Comparison of ENCODE assay signal across 24 cellular contexts in genomic region chr2:120367221-120367620, GRCh38. TPM values are rescaled to one million over a fixed set of nuclear protein-coding genes. Genes with fewer than 3 reads are reported as not detected.
"Had no signal": no experiment of that assay in that cellular context is flagged by ENCODE, and none has a peak within 500 bp of the region (broad histone marks: within the 10 kb centered on the region; RNA-seq: fewer than 3 reads in every experiment).

No MANE protein-coding gene starts in this region.

- DNase-seq: activated CD4-positive, alpha-beta T cell treated with anti-CD3 and anti-CD28 coated beads for 1 hour; activated CD4-positive, alpha-beta T cell treated with anti-CD3 and anti-CD28 coated beads, Interleukin-2, amount 50 U/mL, for 1 hour; activated CD8-positive, alpha-beta T cell treated with anti-CD3 and anti-CD28 coated beads for 36 hours; activated gamma-delta T cell treated with Interleukin-2 at 50 U/mL for 16 hours; activated naive CD4-positive, alpha-beta T cell treated with anti-CD3 and anti-CD28 coated beads, Interleukin-2, amount 50 U/mL, for 16 hours; activated T-cell treated with anti-CD3 and anti-CD28 coated beads, Interleukin-2, amount 50 U/mL, for 4 hours; amniotic stem cell; central memory CD4-positive, alpha-beta T cell; foreskin fibroblast; hypothalamus; immature natural killer cell; left colon; naive thymus-derived CD4-positive, alpha-beta T cell; right lobe of liver; stimulated activated CD4-positive, alpha-beta T cell treated with anti-CD3 and anti-CD28 coated beads, Interleukin-2, amount 100 ng/mL, for 48 hours; stimulated activated naive CD4-positive, alpha-beta T cell treated with Interleukin-2 at 50 U/mL for 16 hours had no signal

- FAIRE-seq: kidney had no signal

- H3K36me3 Mint-ChIP-seq: immature natural killer cell; mesothelial cell of epicardium; naive thymus-derived CD4-positive, alpha-beta T cell; WTC11 had no signal

- H3K4me1 ChIP-seq: heart left ventricle, right lobe of liver, tibial nerve had no signal

- H3K27me3 Mint-ChIP-seq: activated CD8-positive, alpha-beta T cell treated with anti-CD3 and anti-CD28 coated beads for 36 hours had no signal

- ATAC-seq: activated CD8-positive, alpha-beta T cell treated with anti-CD3 and anti-CD28 coated beads for 36 hours; activated T-cell treated with anti-CD3 and anti-CD28 coated beads, Interleukin-2, amount 50 U/mL, for 4 hours; activated T-helper 17 cell treated with anti-CD3 and anti-CD28 coated beads, Interleukin-2, amount 50 U/mL, for 72 hours; esophagus mucosa; heart left ventricle; left colon; right lobe of liver; WTC11 had no signal

- H3K27ac ChIP-seq: heart left ventricle, right lobe of liver, tibial nerve had no signal

- H3K9me3 ChIP-seq: right lobe of liver had no signal

- H3K27ac Mint-ChIP-seq: activated CD8-positive, alpha-beta T cell treated with anti-CD3 and anti-CD28 coated beads for 36 hours; activated T-helper 17 cell treated with anti-CD3 and anti-CD28 coated beads, Interleukin-2, amount 50 U/mL, for 72 hours; immature natural killer cell; mesothelial cell of epicardium; naive thymus-derived CD4-positive, alpha-beta T cell; WTC11 had no signal

- H3K4me1 Mint-ChIP-seq: activated T-helper 17 cell treated with anti-CD3 and anti-CD28 coated beads, Interleukin-2, amount 50 U/mL, for 72 hours; immature natural killer cell; naive thymus-derived CD4-positive, alpha-beta T cell had no signal

- H3K36me3 ChIP-seq: heart left ventricle, right lobe of liver, tibial nerve had no signal

- H3K27me3 ChIP-seq: heart left ventricle, right lobe of liver, tibial nerve had no signal

- H3K4me3 ChIP-seq: heart left ventricle, right lobe of liver, tibial nerve had no signal

- H3K4me3 Mint-ChIP-seq: activated CD8-positive, alpha-beta T cell treated with anti-CD3 and anti-CD28 coated beads for 36 hours; activated T-cell treated with anti-CD3 and anti-CD28 coated beads, Interleukin-2, amount 50 U/mL, for 4 hours; activated T-helper 17 cell treated with anti-CD3 and anti-CD28 coated beads, Interleukin-2, amount 50 U/mL, for 72 hours; immature natural killer cell; mesothelial cell of epicardium; naive thymus-derived CD4-positive, alpha-beta T cell; WTC11 had no signal

RNA-seq across cellular contexts. Expression of gene INHBB, which starts 21.3 kb away (rescaled TPM):
- total RNA-seq: activated CD8-positive, alpha-beta T cell treated with anti-CD3 and anti-CD28 coated beads for 36 hours; activated T-helper 17 cell treated with anti-CD3 and anti-CD28 coated beads, Interleukin-2, amount 50 U/mL, for 72 hours; mesothelial cell of epicardium; naive thymus-derived CD4-positive, alpha-beta T cell had no signal
- polyA plus RNA-seq: immature natural killer cell; naive thymus-derived CD4-positive, alpha-beta T cell; neural cell had no signal
